ENCODE assay signal across 19 cellular contexts in genomic region chr15:52689562-52689961, GRCh38. TPM values are rescaled to one million over a fixed set of nuclear protein-coding genes. Genes with fewer than 3 reads are reported as not detected.
DNase-seq lines count a peak whose midpoint lies in the region; ATAC-seq, FAIRE-seq and TF ChIP-seq lines count a peak whose summit lies in the region.
"Had no signal": no experiment of that assay in that cellular context is flagged by ENCODE, and none has a peak within 500 bp of the region (broad histone marks: within the 10 kb centered on the region; RNA-seq: fewer than 3 reads in every experiment).

No MANE protein-coding gene starts in this region.

- no peak overlapping the region for H4K91ac ChIP-seq in H1 (replicated peaks; ENCODE audit: insufficient read length, low read length)

- H2AK5ac ChIP-seq in H1 (ENCODE audit: low read depth, low read length) = no peak overlapping the region

- H3K23ac ChIP-seq in H1 (ENCODE audit: insufficient read length) = no peak overlapping the region

- H3K4me1 Mint-ChIP-seq in osteocyte (ENCODE audit: unreplicated experiment) = no peaks in the 10 kb centered on the region

- H3K4me1 ChIP-seq in Karpas-422 (ENCODE audit: low read length) (peaks cover 96% of the 10 kb centered on the region), H1 (replicated peaks in 1 of 4; ENCODE audit: control insufficient read depth in 3 of 4, insufficient read depth in 4 of 4, low read length in 3 of 4) (no peaks in the 10 kb centered on the region)
- H3K4me1 ChIP-seq: A549, Caco-2 had no signal

- H3K27ac ChIP-seq in Karpas-422 (ENCODE audit: low read length) (peak overlapping the region; percentile 88), H1 (ENCODE audit: low read depth, low read length) (no peak overlapping the region)
- H3K27ac ChIP-seq: A549, C4-2B, HL-60 had no signal

- H2AFZ ChIP-seq in Karpas-422 (ENCODE audit: low read length) (no peak overlapping the region), H1 (ENCODE audit: low read length) (no peak overlapping the region; the same call in 1 of the 2 replicates)

- H3K36me3 Mint-ChIP-seq in osteocyte (ENCODE audit: unreplicated experiment) = no peaks in the 10 kb centered on the region

- peaks cover 38% of the 10 kb centered on the region for H3K27me3 Mint-ChIP-seq in osteocyte (ENCODE audit: unreplicated experiment)
- H3K27me3 Mint-ChIP-seq: CD4-positive, alpha-beta T cell had no signal

- FAIRE-seq in H1 (lab: Jason Lieb, UNC) = no peak
- FAIRE-seq: D721Med, G401.6, GM12891, GM19239, H54 had no signal

- no peak overlapping the region for H4K5ac ChIP-seq in H1 (ENCODE audit: insufficient read length, low read depth, low read length)

- peaks cover 88% of the 10 kb centered on the region for H3K79me2 ChIP-seq in Karpas-422 (ENCODE audit: low read length)
- H3K79me2 ChIP-seq in H1 (ENCODE audit: control insufficient read depth in 1 of 2, insufficient read depth in 2 of 2, low read length in 2 of 2) = no peaks in the 10 kb centered on the region

- H3K36me3 ChIP-seq in Karpas-422 (ENCODE audit: insufficient read depth, low read length) (peaks cover 75% of the 10 kb centered on the region), H1 (ENCODE audit: control insufficient read depth in 2 of 4, insufficient read depth in 4 of 4, low read length in 3 of 4) (no peaks in the 10 kb centered on the region; a peak in 1 of 8 replicates)

- no peak overlapping the region for H3K18ac ChIP-seq in H1 (ENCODE audit: extremely low read depth, low read length)

- WGBS in H1 (ENCODE audit: extremely low coverage in 1 of 2, insufficient coverage in 1 of 2, insufficient read length in 1 of 2, insufficient replicate concordance in 2 of 2, low coverage in 1 of 2, low lambda C conversion rate in 2 of 2, missing lambda C conversion rate in 1 of 2), 2 experiments = 88% methylated on average over 1 of the region's 1 CpG; no CpG with 5 or more reads in 1 of the 2 experiments

- ATAC-seq in left lobe of liver = peak; percentile 78
- ATAC-seq: A549 had no signal

- H3K4me2 ChIP-seq in Karpas-422 (ENCODE audit: low read depth, low read length, poor library complexity, severe bottlenecking) (no peak overlapping the region), H1 (ENCODE audit: insufficient read depth in 1 of 2, low read depth in 2 of 2, low read length in 2 of 2) (no peak overlapping the region)
- H3K4me2 ChIP-seq: A549 had no signal

- CTCF ChIA-PET in H1 (lab: Charles Lee; ENCODE audit: partially characterized antibody) = interaction anchor here (1.2 kb wide), 1 partner anchor 46 kb away, joined by 3 read pairs; no protein-coding TSS in a partner anchor

- no peak for DNase-seq in Karpas-422
- no peak for DNase-seq in H1 (ENCODE audit: low read depth in 1 of 2, low spot score in 2 of 2)
- no peak for DNase-seq in left lobe of liver (ENCODE audit: low spot score)
- no peak for DNase-seq in stimulated activated CD8-positive, alpha-beta memory T cell treated with anti-CD3 and anti-CD28 coated beads, Interleukin-4, amount 100 ng/mL, for 48 hours
- DNase-seq in osteocyte (ENCODE audit: extremely low spot score, unreplicated experiment) = no peak
- DNase-seq in activated effector memory CD4-positive, alpha-beta T cell treated with Interleukin-2 at 50 U/mL for 16 hours = no peak
- no peak for DNase-seq in activated CD8-positive, alpha-beta memory T cell treated with anti-CD3 and anti-CD28 coated beads, Interleukin-2, amount 50 U/mL, for 48 hours
- DNase-seq: AML-193; Caco-2; CD4-positive, alpha-beta T cell; HCEC 1CT had no signal

- TF ChIP-seq RAD21 in H1 (IDR thresholded peaks at IDR 0.05 in 1 of 2, conservative IDR thresholded peaks at IDR 0.05 in 1 of 2; ENCODE audit: low read depth in 2 of 2, low read length in 2 of 2) = no peak

- no peak overlapping the region for H3K14ac ChIP-seq in H1 (ENCODE audit: insufficient read length)

- H4K20me1 ChIP-seq in Karpas-422 (ENCODE audit: insufficient read depth, low read depth, low read length) (no peaks in the 10 kb centered on the region), H1 (replicated peaks in 1 of 2; ENCODE audit: control insufficient read depth in 1 of 2, insufficient read depth in 2 of 2, low read length in 2 of 2) (no peaks in the 10 kb centered on the region)

- H3K4me3 Mint-ChIP-seq in osteocyte (ENCODE audit: unreplicated experiment) = no peak overlapping the region
- H3K4me3 Mint-ChIP-seq: CD4-positive, alpha-beta T cell had no signal

- H3K4me3 ChIP-seq in Karpas-422 (ENCODE audit: low read length) = no peak overlapping the region
- H3K4me3 ChIP-seq in H1 (ENCODE audit: extremely low read depth in 1 of 4, insufficient read depth in 2 of 4, low read depth in 3 of 4, low read length in 4 of 4) = no peak overlapping the region
- H3K4me3 ChIP-seq: A549 had no signal

- TF ChIP-seq EP300 in H1 (IDR thresholded peaks at IDR 0.05; ENCODE audit: borderline replicate concordance in 1 of 2, low read depth in 2 of 2, low read length in 2 of 2) = no peak

- H3K9ac ChIP-seq in Karpas-422 (ENCODE audit: low read length) (no peak overlapping the region), H1 (replicated peaks in 1 of 4; ENCODE audit: extremely low read depth in 1 of 4, low read depth in 3 of 4, low read length in 3 of 4) (no peak overlapping the region)

- no peak overlapping the region for H2BK12ac ChIP-seq in H1 (ENCODE audit: low read depth, low read length)

- H3K9me2 ChIP-seq in Karpas-422 (replicated peaks; ENCODE audit: insufficient read depth, low read length) = no peaks in the 10 kb centered on the region

- no peak for TF ChIP-seq CTCF in H1 (IDR thresholded peaks at IDR 0.05; ENCODE audit: control extremely low read depth in 1 of 3, insufficient read depth in 1 of 3, low read depth in 1 of 3, low read length in 3 of 3)
- TF ChIP-seq CTCF in osteocyte (IDR thresholded peaks at IDR 0.05) = no peak

- H3K27me3 ChIP-seq in Karpas-422 (ENCODE audit: low read length) (no peaks in the 10 kb centered on the region), H1 (replicated peaks in 1 of 4; ENCODE audit: control insufficient read depth in 3 of 4, extremely low read depth in 1 of 4, insufficient read depth in 3 of 4, low read length in 3 of 4) (no peaks in the 10 kb centered on the region)

- no peaks in the 10 kb centered on the region for H3K23me2 ChIP-seq in H1 (ENCODE audit: low read depth, low read length)

- TF ChIP-seq POLR2A in H1 (IDR thresholded peaks at IDR 0.05; ENCODE audit: control extremely low read depth in 1 of 2, low read depth in 2 of 2, low read length in 2 of 2) = no peak

- H2BK15ac ChIP-seq in H1 (ENCODE audit: low read length) = no peak overlapping the region

- no peak overlapping the region; the same call in 1 of the 2 replicates for H4K8ac ChIP-seq in H1 (ENCODE audit: extremely low read depth, insufficient read depth, low read length)

- no peak overlapping the region for H3K56ac ChIP-seq in H1 (replicated peaks; ENCODE audit: insufficient read length, low read depth, low read length)

- H2BK20ac ChIP-seq in H1 (ENCODE audit: low read length) = no peak overlapping the region

- H3K9me3 ChIP-seq in Karpas-422 (ENCODE audit: low read length) = no peaks in the 10 kb centered on the region
- no peaks in the 10 kb centered on the region for H3K9me3 ChIP-seq in H1 (ENCODE audit: insufficient read depth in 2 of 2, low read depth in 1 of 2, low read length in 1 of 2)
- H3K9me3 ChIP-seq: A549, Caco-2 had no signal

- H2BK5ac ChIP-seq in H1 (ENCODE audit: low read depth, low read length) = no peak overlapping the region

- POLR2A ChIA-PET in H1 (lab: Charles Lee; ENCODE audit: partially characterized antibody) = no interaction called here

- H3K79me1 ChIP-seq in H1 (ENCODE audit: low read depth, low read length) = no peaks in the 10 kb centered on the region

- no peak overlapping the region for H3K4ac ChIP-seq in H1 (replicated peaks; ENCODE audit: insufficient read length, low read depth, low read length)

- H2BK120ac ChIP-seq in H1 (replicated peaks; ENCODE audit: low read depth, low read length) = no peak overlapping the region

- H3K9me3 Mint-ChIP-seq in osteocyte (ENCODE audit: unreplicated experiment) = no peaks in the 10 kb centered on the region
- H3K9me3 Mint-ChIP-seq: CD4-positive, alpha-beta T cell had no signal

- no peak overlapping the region for H3K27ac Mint-ChIP-seq in osteocyte (ENCODE audit: unreplicated experiment)
- H3K27ac Mint-ChIP-seq: CD4-positive, alpha-beta T cell had no signal

TF ChIP-seq in H1, 55 proteins besides CTCF, POLR2A, EP300 and RAD21:
- TF ChIP-seq CBX5 (IDR thresholded peaks at IDR 0.05; ENCODE audit: low read depth, low read length) = no peak
- TF ChIP-seq SRF (IDR thresholded peaks at IDR 0.05; ENCODE audit: low read depth, low read length) = no peak
- no peak for TF ChIP-seq EZH2 (IDR thresholded peaks at IDR 0.05; ENCODE audit: low read depth, low read length, severe bottlenecking)
- TF ChIP-seq, protein P1, sequence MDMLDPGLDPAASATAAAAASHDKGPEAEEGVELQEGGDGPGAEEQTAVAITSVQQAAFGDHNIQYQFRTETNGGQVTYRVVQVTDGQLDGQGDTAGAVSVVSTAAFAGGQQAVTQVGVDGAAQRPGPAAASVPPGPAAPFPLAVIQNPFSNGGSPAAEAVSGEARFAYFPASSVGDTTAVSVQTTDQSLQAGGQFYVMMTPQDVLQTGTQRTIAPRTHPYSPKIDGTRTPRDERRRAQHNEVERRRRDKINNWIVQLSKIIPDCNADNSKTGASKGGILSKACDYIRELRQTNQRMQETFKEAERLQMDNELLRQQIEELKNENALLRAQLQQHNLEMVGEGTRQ (IDR thresholded peaks at IDR 0.05; ENCODE audit: low read length) = peak; percentile 41; the same call in 1 of the 2 replicates
- TF ChIP-seq ASH2L (IDR thresholded peaks at IDR 0.05; ENCODE audit: low read length) = no peak
- TF ChIP-seq MAFK (IDR thresholded peaks at IDR 0.05; ENCODE audit: low read depth, low read length) = no peak
- TF ChIP-seq RBBP5 (IDR thresholded peaks at IDR 0.05; ENCODE audit: borderline replicate concordance, low read depth, low read length) = no peak
- no peak for TF ChIP-seq TEAD4 (IDR thresholded peaks at IDR 0.05; ENCODE audit: low read depth, low read length)

RNA-seq across cellular contexts. Expression of gene ATOSA, which starts 10.4 kb away (rescaled TPM):
- 107 and 255 TPM in 2 replicates for total RNA-seq in Karpas-422 (2014; rRNA removed; shearing (Covaris generic); ENCODE audit: low replicate concordance)
- total RNA-seq in H1 (2021; fragmentation: NEBNext Ultra II Directional; extraction: Animal tissue kit (Norgen Biotek cat#: 25700)) = 7.9 and 8.6 TPM in 2 replicates
- polyA plus RNA-seq in H1 (2011; rRNA removed) = 3.6 and 4.6 TPM in 2 replicates
- polyA plus RNA-seq in H1 (2011; cell fraction: cytosol; rRNA removed) = 6.4 TPM
- 4.5 TPM for polyA plus RNA-seq in H1 (2011; cell fraction: nucleus; rRNA removed)
- polyA plus RNA-seq in H1 (2012, experiment 1 of 2) = 3.5 to 6.9 TPM (median 5.7 TPM) in 4 replicates
- polyA plus RNA-seq in H1 (2012, experiment 2 of 2) = 0.50 TPM
- polyA plus RNA-seq in H1 (2013, experiment 1 of 2) = 5.8 TPM
- 5.2 TPM for polyA plus RNA-seq in H1 (2013, experiment 2 of 2)
- 10.1 and 13.5 TPM in 2 replicates for polyA minus RNA-seq in H1 (2011; rRNA and poly(A)+ RNA removed)
- 11.7 TPM for polyA minus RNA-seq in H1 (2011; cell fraction: cytosol; rRNA and poly(A)+ RNA removed)
- polyA minus RNA-seq in H1 (2011; cell fraction: nucleus; rRNA and poly(A)+ RNA removed) = 16.0 TPM
- total RNA-seq in left lobe of liver (29.0 TPM), osteocyte (33.6 and 37.1 TPM in 2 replicates)
